ENCODE assay signal across 33 cellular contexts in the genomic region with DNA sequence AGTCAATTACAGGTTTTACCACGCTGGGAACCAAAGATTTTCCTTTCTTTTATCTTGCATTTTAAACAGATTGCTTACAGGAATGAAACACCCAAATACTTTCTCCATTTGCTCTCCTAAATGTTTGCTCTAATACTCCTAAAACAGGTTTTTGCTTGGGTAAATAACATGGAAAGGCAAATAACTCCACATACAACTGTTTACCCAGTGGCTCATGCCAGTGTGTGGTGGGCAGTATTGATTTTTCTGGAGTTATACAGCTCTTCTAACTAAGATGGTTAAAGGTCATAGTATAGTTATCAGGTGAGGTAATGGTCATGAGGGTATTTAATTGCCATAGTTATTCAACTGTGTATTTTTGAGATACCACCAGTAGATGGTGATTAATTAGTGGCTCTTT.
DNase-seq lines count a peak whose midpoint lies in the region; ATAC-seq, FAIRE-seq and TF ChIP-seq lines count a peak whose summit lies in the region.
"Had no signal": no experiment of that assay in that cellular context is flagged by ENCODE, and none has a peak within 500 bp of the region (broad histone marks: within the 10 kb centered on the region; RNA-seq: fewer than 3 reads in every experiment).

No MANE protein-coding gene starts in this region.

- TF ChIP-seq CTCF in Calu3 (IDR thresholded peaks at IDR 0.05; ENCODE audit: unreplicated experiment) (no peak), PC-9 (conservative IDR thresholded peaks at IDR 0.05) (no peak), left lung (IDR thresholded peaks at IDR 0.05) (no peak), prostate gland (IDR thresholded peaks at IDR 0.05) (no peak), kidney (IDR thresholded peaks at IDR 0.05; ENCODE audit: borderline replicate concordance, extremely low read depth, insufficient read depth) (no peak), osteoblast (IDR thresholded peaks at IDR 0.05; ENCODE audit: extremely low read depth, low read depth, low read length) (no peak)

- H3K9me2 ChIP-seq in PC-9 (ENCODE audit: insufficient read depth) = no peaks in the 10 kb centered on the region

- H4K20me1 ChIP-seq in PC-9 (ENCODE audit: insufficient read depth) = no peaks in the 10 kb centered on the region
- H4K20me1 ChIP-seq in osteoblast (ENCODE audit: insufficient read depth, low read length) = no peaks in the 10 kb centered on the region
- H4K20me1 ChIP-seq: BLaER1 had no signal

- H3K4me3 ChIP-seq in PC-9 (peak overlapping the region; percentile 29), left lung (no peak overlapping the region), prostate gland (no peak overlapping the region), kidney (ENCODE audit: low read length in 2 of 2) (no peak overlapping the region), osteoblast (ENCODE audit: insufficient read depth, low read length) (no peak overlapping the region)
- H3K4me3 ChIP-seq: BLaER1, esophagus squamous epithelium, ovary, spleen had no signal

- H3K27me3 ChIP-seq in PC-9 (ENCODE audit: insufficient read depth, low read depth) (no peaks in the 10 kb centered on the region), left lung (no peaks in the 10 kb centered on the region), prostate gland (replicated peaks; ENCODE audit: insufficient read depth) (no peaks in the 10 kb centered on the region), osteoblast (ENCODE audit: insufficient read depth, low read length) (no peaks in the 10 kb centered on the region)
- H3K27me3 ChIP-seq: BLaER1, esophagus squamous epithelium, foreskin keratinocyte, ovary, spleen had no signal

- H3K4me2 ChIP-seq in PC-9 = peak overlapping the region; percentile 70
- no peak overlapping the region for H3K4me2 ChIP-seq in osteoblast (ENCODE audit: insufficient read depth, low read length)
- H3K4me2 ChIP-seq: BLaER1 had no signal

- 43% methylated on average over 1 of the region's 1 CpG for WGBS in prostate gland

- H3K4me1 Mint-ChIP-seq in Calu3 (ENCODE audit: low read depth, unreplicated experiment) = peaks cover 84% of the 10 kb centered on the region
- H3K4me1 Mint-ChIP-seq: activated CD4-positive, alpha-beta memory T cell treated with anti-CD3 and anti-CD28 coated beads, Interleukin-2, amount 10 ng/mL, durations not matched to agents 7 days and 5 days; activated naive CD8-positive, alpha-beta T cell treated with anti-CD3 and anti-CD28 coated beads, Interleukin-2, amount 50 U/mL, for 24 hours; central memory CD8-positive, alpha-beta T cell; stimulated activated naive CD8-positive, alpha-beta T cell treated with anti-CD3 and anti-CD28 coated beads, Interleukin-15, amount 100 ng/mL, for 72 hours had no signal

- H3K4me1 ChIP-seq in PC-9 (replicated peaks; ENCODE audit: insufficient read depth) = peaks cover 63% of the 10 kb centered on the region
- no peaks in the 10 kb centered on the region for H3K4me1 ChIP-seq in left lung
- peaks cover 2% of the 10 kb centered on the region for H3K4me1 ChIP-seq in prostate gland (replicated peaks)
- H3K4me1 ChIP-seq in kidney (ENCODE audit: control insufficient read depth in 1 of 2, insufficient read depth in 1 of 2, low read depth in 1 of 2, low read length in 2 of 2) = no peaks in the 10 kb centered on the region
- H3K4me1 ChIP-seq in osteoblast (ENCODE audit: insufficient read depth, low read length) = peaks cover 12% of the 10 kb centered on the region
- H3K4me1 ChIP-seq: esophagus squamous epithelium, foreskin keratinocyte, spleen had no signal

- TF ChIP-seq POLR2A in prostate gland (IDR thresholded peaks at IDR 0.05) = no peak

- peaks cover 38% of the 10 kb centered on the region for H3F3A ChIP-seq in PC-9 (ENCODE audit: insufficient read depth, low read depth)

- no peak overlapping the region for H3K9ac ChIP-seq in kidney (ENCODE audit: low read length in 2 of 2)
- H3K9ac ChIP-seq: BLaER1 had no signal

- POLR2A ChIA-PET in PC-9 (lab: Charles Lee; ENCODE audit: unreplicated experiment) = no interaction called here

- peaks cover 18% of the 10 kb centered on the region for H3K36me3 Mint-ChIP-seq in Calu3 (ENCODE audit: insufficient read depth, unreplicated experiment)

- no peaks in the 10 kb centered on the region for H3K27me3 Mint-ChIP-seq in Calu3 (ENCODE audit: unreplicated experiment)

- no peaks in the 10 kb centered on the region for H3K9me3 Mint-ChIP-seq in Calu3 (ENCODE audit: low read depth, unreplicated experiment)
- H3K9me3 Mint-ChIP-seq: activated CD4-positive, alpha-beta memory T cell treated with anti-CD3 and anti-CD28 coated beads, Interleukin-2, amount 10 ng/mL, durations not matched to agents 7 days and 5 days; central memory CD8-positive, alpha-beta T cell had no signal

- H2AFZ ChIP-seq in PC-9 (peak overlapping the region; percentile 49; the same call in 1 of the 2 replicates), osteoblast (ENCODE audit: low read length) (no peak overlapping the region)

- H3K4me3 Mint-ChIP-seq in Calu3 (ENCODE audit: low read depth, unreplicated experiment) = peak overlapping the region; percentile 23
- H3K4me3 Mint-ChIP-seq: activated CD4-positive, alpha-beta memory T cell treated with anti-CD3 and anti-CD28 coated beads, Interleukin-2, amount 10 ng/mL, durations not matched to agents 7 days and 5 days; activated naive CD8-positive, alpha-beta T cell treated with anti-CD3 and anti-CD28 coated beads, Interleukin-2, amount 50 U/mL, for 24 hours; central memory CD8-positive, alpha-beta T cell; stimulated activated naive CD8-positive, alpha-beta T cell treated with anti-CD3 and anti-CD28 coated beads, Interleukin-15, amount 100 ng/mL, for 72 hours had no signal

- BruUV-seq in Calu3 (replicated peaks; lab: Mats Ljungman, UMichigan) (no TSS peak), PC-9 (replicated peaks; lab: Mats Ljungman, UMichigan) (no TSS peak)

- peak overlapping the region; percentile 96 for H3K27ac ChIP-seq in PC-9
- peak overlapping the region; percentile 48 to 71 for H3K27ac ChIP-seq in left lung
- peak overlapping the region; percentile 59 to 78 for H3K27ac ChIP-seq in prostate gland
- H3K27ac ChIP-seq in kidney (ENCODE audit: low read depth in 2 of 2, low read length in 2 of 2) = no peak overlapping the region
- no peak overlapping the region for H3K27ac ChIP-seq in osteoblast (ENCODE audit: low read depth, low read length)
- H3K27ac ChIP-seq: BLaER1, esophagus squamous epithelium, foreskin keratinocyte, ovary, spleen had no signal

- H3K9me3 ChIP-seq in PC-9 (ENCODE audit: insufficient read depth, low read depth) (peaks cover 6% of the 10 kb centered on the region; the same call in 1 of the 2 replicates), left lung (no peaks in the 10 kb centered on the region), prostate gland (no peaks in the 10 kb centered on the region), kidney (ENCODE audit: control insufficient read depth in 1 of 2, low read length in 2 of 2) (no peaks in the 10 kb centered on the region), osteoblast (ENCODE audit: low read depth, low read length) (no peaks in the 10 kb centered on the region)
- H3K9me3 ChIP-seq: esophagus squamous epithelium, ovary, spleen had no signal

- FAIRE-seq in kidney (lab: Jason Lieb, UNC) = no peak
- FAIRE-seq: astrocyte, G401.6 had no signal

- H3K79me2 ChIP-seq in PC-9 (ENCODE audit: low read depth) (no peaks in the 10 kb centered on the region), osteoblast (ENCODE audit: insufficient read depth, low read length) (no peaks in the 10 kb centered on the region)

- peak; percentile 87 for ATAC-seq in left lung
- ATAC-seq: activated CD4-positive, CD25-positive, alpha-beta regulatory T cell treated with anti-CD3 and anti-CD28 coated beads, Interleukin-2, amount 50 U/mL, for 24 hours; activated naive CD8-positive, alpha-beta T cell treated with anti-CD3 and anti-CD28 coated beads, Interleukin-2, amount 50 U/mL, for 24 hours; foreskin keratinocyte; stimulated activated naive CD8-positive, alpha-beta T cell treated with anti-CD3 and anti-CD28 coated beads, Interleukin-15, amount 100 ng/mL, for 72 hours had no signal

- DNase-seq in Calu3 (peak; percentile 66), PC-9 (peak in 1 of 2 experiments; percentile 98), left lung (no peak), prostate gland (ENCODE audit: low spot score) (no peak), kidney (no peak), osteoblast (ENCODE audit: insufficient read length, low spot score, missing footprints) (no peak)
- no peak for DNase-seq in activated CD4-positive, alpha-beta T cell treated with anti-CD3 and anti-CD28 coated beads, Interleukin-2, amount 50 U/mL, for 48 hours
- DNase-seq in central memory CD4-positive, alpha-beta T cell = no peak
- DNase-seq: activated CD4-positive, alpha-beta memory T cell treated with anti-CD3 and anti-CD28 coated beads, Interleukin-2, amount 10 ng/mL, durations not matched to agents 7 days and 5 days; activated CD8-positive, alpha-beta memory T cell treated with anti-CD3 and anti-CD28 coated beads, Interleukin-2, amount 50 U/mL, for 4 hours; activated naive CD4-positive, alpha-beta T cell; activated naive CD8-positive, alpha-beta T cell treated with anti-CD3 and anti-CD28 coated beads, Interleukin-2, amount 50 U/mL, for 24 hours; dermis blood vessel endothelial cell; esophagus squamous epithelium; HCEC 1CT; head of caudate nucleus; islet precursor cell; Kasumi-1; MV-4-11; NCI-H1436 treated with DMSO at 0.1 percent for 48 hours; NCI-H446; NCI-H748 treated with DMSO at 0.1 percent for 48 hours; ovary; RPMI8226; spleen; stimulated activated CD4-positive, alpha-beta T cell treated with anti-CD3 and anti-CD28 coated beads, Interleukin-2, amount 100 ng/mL, for 24 hours; stimulated activated naive CD8-positive, alpha-beta T cell treated with anti-CD3 and anti-CD28 coated beads, Interleukin-15, amount 100 ng/mL, for 72 hours had no signal

- H3K27ac Mint-ChIP-seq in Calu3 (ENCODE audit: unreplicated experiment) = peak overlapping the region; percentile 82
- H3K27ac Mint-ChIP-seq: activated CD4-positive, alpha-beta memory T cell treated with anti-CD3 and anti-CD28 coated beads, Interleukin-2, amount 10 ng/mL, durations not matched to agents 7 days and 5 days; activated naive CD8-positive, alpha-beta T cell treated with anti-CD3 and anti-CD28 coated beads, Interleukin-2, amount 50 U/mL, for 24 hours; stimulated activated naive CD8-positive, alpha-beta T cell treated with anti-CD3 and anti-CD28 coated beads, Interleukin-15, amount 100 ng/mL, for 72 hours had no signal

- CTCF ChIA-PET in Calu3 (lab: Charles Lee) (interaction anchor here (0.7 to 1.4 kb wide), 5 partner anchors 8 to 93 kb away, joined by 3 to 7 read pairs (median 4); no protein-coding TSS in a partner anchor), PC-9 (lab: Charles Lee) (no interaction called here)

- H3K36me3 ChIP-seq in PC-9 (ENCODE audit: low read depth) = no peaks in the 10 kb centered on the region
- H3K36me3 ChIP-seq in left lung = no peaks in the 10 kb centered on the region
- H3K36me3 ChIP-seq in prostate gland = no peaks in the 10 kb centered on the region
- no peaks in the 10 kb centered on the region for H3K36me3 ChIP-seq in kidney (ENCODE audit: control insufficient read depth in 1 of 2, insufficient read depth in 2 of 2, low read length in 2 of 2)
- no peaks in the 10 kb centered on the region for H3K36me3 ChIP-seq in osteoblast (ENCODE audit: insufficient read depth, low read length)
- H3K36me3 ChIP-seq: BLaER1, esophagus squamous epithelium, ovary, spleen had no signal

- intact Hi-C loops in Calu3 (cut with micrococcal nuclease; ENCODE audit: unreplicated experiment) (loop anchor here (2.0 kb wide), 3 partner anchors 62 to 180 kb away; a partner anchor contains a TSS), PC-9 (cut with micrococcal nuclease; ENCODE audit: unreplicated experiment) (no loop called here), left lung (cut with DNase I) (no loop called here), prostate gland (cut with DNase I) (no loop called here), kidney (cut with DNase I) (no loop called here)

Comparison
In these comparisons a context has a peak if more than half of its experiments do, and no peak if none do; other contexts are left out.
1. H3K27ac ChIP-seq: peak in PC-9 (single experiment), left lung (2 of 2) and prostate gland (2 of 2); none in kidney (0 of 2) and osteoblast (single experiment).